In the genomic region with DNA sequence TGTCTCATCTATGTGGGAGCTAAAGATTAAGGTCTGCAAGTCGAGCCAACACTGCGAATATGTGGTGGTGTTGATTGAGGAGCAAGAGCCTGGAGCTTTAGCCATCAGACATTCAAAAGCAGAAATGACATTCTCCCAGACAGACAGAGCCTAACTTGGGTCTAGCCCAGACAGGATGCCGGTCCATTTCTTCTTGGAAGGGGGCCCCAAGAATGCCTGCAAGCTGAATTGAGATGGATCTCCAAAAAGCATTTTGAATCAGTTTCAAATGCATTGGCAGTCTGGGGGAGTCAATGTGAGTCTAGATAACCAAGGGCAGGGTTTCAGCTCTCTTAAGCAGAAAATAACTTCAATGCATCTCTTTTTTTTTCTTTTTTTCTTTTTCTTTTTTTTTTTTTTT, we compare ENCODE assay signal across 19 cellular contexts. TPM values are rescaled to one million over a fixed set of nuclear protein-coding genes. Genes with fewer than 3 reads are reported as not detected.
DNase-seq lines count a peak whose midpoint lies in the region; ATAC-seq, FAIRE-seq and TF ChIP-seq lines count a peak whose summit lies in the region.
"Had no signal": no experiment of that assay in that cellular context is flagged by ENCODE, and none has a peak within 500 bp of the region (broad histone marks: within the 10 kb centered on the region; RNA-seq: fewer than 3 reads in every experiment).

No MANE protein-coding gene starts in this region.

- FAIRE-seq in astrocyte (lab: Jason Lieb, UNC): no peak
- FAIRE-seq: GM18507, small intestine had no signal

- no peaks in the 10 kb centered on the region for H3K36me3 Mint-ChIP-seq in natural killer cell treated with Interleukin-12 subunit alpha and Interleukin-12 subunit beta and Interleukin-15 and Interleukin-18, amount 100 ng/mL, for 72 hours
- no peaks in the 10 kb centered on the region for H3K36me3 Mint-ChIP-seq in natural killer cell
- H3K36me3 Mint-ChIP-seq in astrocyte (ENCODE audit: low read depth, unreplicated experiment): peaks cover 2% of the 10 kb centered on the region
- H3K36me3 Mint-ChIP-seq in mesothelial cell of epicardium: no peaks in the 10 kb centered on the region

- peak overlapping the region; percentile 28 to 86 for H3K27ac Mint-ChIP-seq in natural killer cell treated with Interleukin-12 subunit alpha and Interleukin-12 subunit beta and Interleukin-15 and Interleukin-18, amount 100 ng/mL, for 72 hours
- H3K27ac Mint-ChIP-seq in natural killer cell (no peak overlapping the region), astrocyte (ENCODE audit: unreplicated experiment) (peak overlapping the region; percentile 89), mesothelial cell of epicardium (peak overlapping the region; percentile 86)

- no peak overlapping the region for H3K9ac ChIP-seq in astrocyte (ENCODE audit: low read length)

- no peaks in the 10 kb centered on the region for H3K79me2 ChIP-seq in astrocyte (ENCODE audit: insufficient read depth, low read length)

- H3K4me2 ChIP-seq in astrocyte (ENCODE audit: low read length): peak overlapping the region; percentile 51

- H3K27me3 Mint-ChIP-seq in natural killer cell treated with Interleukin-12 subunit alpha and Interleukin-12 subunit beta and Interleukin-15 and Interleukin-18, amount 100 ng/mL, for 72 hours: no peaks in the 10 kb centered on the region
- H3K27me3 Mint-ChIP-seq in natural killer cell (ENCODE audit: low read depth in 2 of 2) (peaks cover 0 to 8% of the 10 kb centered on the region in 2 donors), astrocyte (ENCODE audit: low read depth, unreplicated experiment) (no peaks in the 10 kb centered on the region), mesothelial cell of epicardium (ENCODE audit: low read depth) (peaks cover 8% of the 10 kb centered on the region)
- H3K27me3 Mint-ChIP-seq: central memory CD8-positive, alpha-beta T cell had no signal

- TF ChIP-seq CTCF in natural killer cell (IDR thresholded peaks at IDR 0.05) (no peak), astrocyte (IDR thresholded peaks at IDR 0.05; ENCODE audit: insufficient read depth, low read depth, low read length) (no peak), mesothelial cell of epicardium (IDR thresholded peaks at IDR 0.05; ENCODE audit: unreplicated experiment) (no peak)

- H2AFZ ChIP-seq in astrocyte (ENCODE audit: low read depth, low read length): no peak overlapping the region

- no peak overlapping the region for H3K27ac ChIP-seq in astrocyte (ENCODE audit: low read depth, low read length)
- H3K27ac ChIP-seq: ovary had no signal

- H3K27me3 ChIP-seq in astrocyte (ENCODE audit: insufficient read depth, low read length): no peaks in the 10 kb centered on the region
- H3K27me3 ChIP-seq: ovary had no signal

- intact Hi-C loops in natural killer cell (cut with micrococcal nuclease): no loop called here

- no peaks in the 10 kb centered on the region for H3K9me3 Mint-ChIP-seq in natural killer cell treated with Interleukin-12 subunit alpha and Interleukin-12 subunit beta and Interleukin-15 and Interleukin-18, amount 100 ng/mL, for 72 hours
- no peaks in the 10 kb centered on the region for H3K9me3 Mint-ChIP-seq in natural killer cell
- H3K9me3 Mint-ChIP-seq in astrocyte (ENCODE audit: unreplicated experiment): no peaks in the 10 kb centered on the region
- peaks cover 6% of the 10 kb centered on the region for H3K9me3 Mint-ChIP-seq in mesothelial cell of epicardium
- H3K9me3 Mint-ChIP-seq: central memory CD8-positive, alpha-beta T cell had no signal

- H3K36me3 ChIP-seq in astrocyte (ENCODE audit: insufficient read depth, low read length): no peaks in the 10 kb centered on the region
- H3K36me3 ChIP-seq: ovary had no signal

- H3K4me3 Mint-ChIP-seq in natural killer cell treated with Interleukin-12 subunit alpha and Interleukin-12 subunit beta and Interleukin-15 and Interleukin-18, amount 100 ng/mL, for 72 hours: no peak overlapping the region
- H3K4me3 Mint-ChIP-seq in natural killer cell (no peak overlapping the region), astrocyte (ENCODE audit: unreplicated experiment) (peak overlapping the region; percentile 50), mesothelial cell of epicardium (no peak overlapping the region)
- H3K4me3 Mint-ChIP-seq: central memory CD8-positive, alpha-beta T cell had no signal

- no peak for DNase-seq in natural killer cell treated with Interleukin-12 subunit alpha and Interleukin-12 subunit beta and Interleukin-15 and Interleukin-18, amount 100 ng/mL, for 72 hours (ENCODE audit: low spot score)
- no peak for DNase-seq in natural killer cell
- DNase-seq in astrocyte (ENCODE audit: low read depth): peak; percentile 54
- DNase-seq in mesothelial cell of epicardium (ENCODE audit: low spot score in 2 of 2, unreplicated experiment in 2 of 2): no peak
- no peak for DNase-seq in DMS114 treated with DMSO at 0.1 percent for 48 hours (lab: John Stamatoyannopoulos, UW; ENCODE audit: unreplicated experiment)
- no peak for DNase-seq in GDM1 (lab: John Stamatoyannopoulos, UW)
- no peak for DNase-seq in GOT3 (lab: John Stamatoyannopoulos, UW)
- DNase-seq: activated CD4-positive, alpha-beta T cell treated with anti-CD3 and anti-CD28 coated beads for 48 hours; activated gamma-delta T cell treated with Interleukin-2 at 50 U/mL for 16 hours; effector CD4-positive, alpha-beta T cell; left ventricle myocardium superior; NCI-H1092 treated with DMSO at 0.1 percent for 48 hours; NK-92 treated with Interleukin-12 subunit alpha and Interleukin-12 subunit beta, amount 100 ng/mL, for 24 hours; small intestine; stimulated activated CD4-positive, alpha-beta T cell treated with anti-CD3 and anti-CD28 coated beads, Interleukin-4, amount 100 ng/mL, for 24 hours had no signal

- H3K4me1 Mint-ChIP-seq in natural killer cell treated with Interleukin-12 subunit alpha and Interleukin-12 subunit beta and Interleukin-15 and Interleukin-18, amount 100 ng/mL, for 72 hours (ENCODE audit: low read depth in 2 of 2): peaks cover 27 to 47% of the 10 kb centered on the region in 2 donors
- H3K4me1 Mint-ChIP-seq in natural killer cell (peaks cover 6% of the 10 kb centered on the region in 2 donors), astrocyte (ENCODE audit: low read depth, unreplicated experiment) (peaks cover 66% of the 10 kb centered on the region), mesothelial cell of epicardium (peaks cover 56% of the 10 kb centered on the region)

- peaks cover 46% of the 10 kb centered on the region for H3K4me1 ChIP-seq in astrocyte (ENCODE audit: insufficient read depth, low read length)

- no peaks in the 10 kb centered on the region for H3K9me3 ChIP-seq in astrocyte (ENCODE audit: insufficient read depth, low read depth, low read length)
- H3K9me3 ChIP-seq: ovary had no signal

- no peak for ATAC-seq in natural killer cell treated with Interleukin-12 subunit alpha and Interleukin-12 subunit beta and Interleukin-15 and Interleukin-18, amount 100 ng/mL, for 72 hours
- ATAC-seq in natural killer cell (no peak), HG03135 (IDR thresholded peaks at IDR 0.05; ENCODE audit: unreplicated experiment) (no peak)

- H3K4me3 ChIP-seq in astrocyte (ENCODE audit: insufficient read depth, low read depth, low read length): no peak overlapping the region
- H3K4me3 ChIP-seq: ovary had no signal

- H4K20me1 ChIP-seq in astrocyte (ENCODE audit: insufficient read depth, low read length): no peaks in the 10 kb centered on the region

RNA-seq across cellular contexts. Expression of gene EML4, which starts 30.0 kb away (rescaled TPM):
- total RNA-seq in natural killer cell treated with Interleukin-12 subunit alpha and Interleukin-12 subunit beta and Interleukin-15 and Interleukin-18, amount 100 ng/mL, for 72 hours: 100 to 1,000 TPM in 1 of 2 donors, 10 to 100 TPM in 1; 73.4 to 140 TPM
- 100 to 1,000 TPM in 1 of 3 donors, 10 to 100 TPM in 2; 88.4 to 136 (median 91.5) TPM for total RNA-seq in natural killer cell
- total RNA-seq in astrocyte: 68.2 and 71.9 TPM in 2 replicates
- 93.4 to 97.2 TPM (median 95.6 TPM) in 3 replicates for total RNA-seq in mesothelial cell of epicardium

Comparison
In these comparisons a context has a peak if more than half of its experiments do, and no peak if none do; other contexts are left out.
1. H3K27ac Mint-ChIP-seq: peak in natural killer cell treated with Interleukin-12 subunit alpha and Interleukin-12 subunit beta and Interleukin-15 and Interleukin-18, amount 100 ng/mL, for 72 hours (2 of 2), astrocyte (single experiment) and mesothelial cell of epicardium (single experiment); none in natural killer cell (0 of 2).